18 cellular contexts compared by ENCODE assay signal in genomic region chr12:127560041-127560478, GRCh38.
DNase-seq lines count a peak whose midpoint lies in the region; ATAC-seq and TF ChIP-seq lines count a peak whose summit lies in the region.
"Had no signal": no experiment of that assay in that cellular context is flagged by ENCODE, and none has a peak within 500 bp of the region (broad histone marks: within the 10 kb centered on the region; RNA-seq: fewer than 3 reads in every experiment).

No MANE protein-coding gene starts in this region.

- no peak overlapping the region for H3K9ac ChIP-seq in Loucy (ENCODE audit: low read depth, low read length, poor library complexity, severe bottlenecking)

- no peaks in the 10 kb centered on the region for H3K36me3 Mint-ChIP-seq in activated naive CD4-positive, alpha-beta T cell treated with anti-CD3 and anti-CD28 coated beads for 36 hours (ENCODE audit: low read depth)
- no peaks in the 10 kb centered on the region for H3K36me3 Mint-ChIP-seq in activated naive CD8-positive, alpha-beta T cell treated with anti-CD3 and anti-CD28 coated beads, Interleukin-2, amount 10 ng/mL, durations not matched to agents 7 days and 5 days
- H3K36me3 Mint-ChIP-seq in stimulated activated effector memory CD8-positive, alpha-beta T cell treated with anti-CD3 and anti-CD28 coated beads, Interleukin-12 subunit alpha, Interleukin-12 subunit beta, amount 100 ng/mL, for 72 hours: no peaks in the 10 kb centered on the region

- ATAC-seq in activated naive CD8-positive, alpha-beta T cell treated with anti-CD3 and anti-CD28 coated beads, Interleukin-2, amount 10 ng/mL, durations not matched to agents 7 days and 5 days (ENCODE audit: low read depth): no peak
- peak; percentile 54 for ATAC-seq in stimulated activated effector memory CD8-positive, alpha-beta T cell treated with anti-CD3 and anti-CD28 coated beads, Interleukin-12 subunit alpha, Interleukin-12 subunit beta, amount 100 ng/mL, for 72 hours
- ATAC-seq in omental fat pad (ENCODE audit: low FRiP score): no peak
- ATAC-seq: left lobe of liver had no signal

- CTCF ChIA-PET in activated naive CD4-positive, alpha-beta T cell treated with anti-CD3 and anti-CD28 coated beads for 36 hours (lab: Charles Lee): interaction anchor here (0.8 kb wide), 1 partner anchor 299 kb away, joined by 3 read pairs; no protein-coding TSS in a partner anchor

- H3K4me3 Mint-ChIP-seq in activated naive CD4-positive, alpha-beta T cell treated with anti-CD3 and anti-CD28 coated beads for 36 hours: no peak overlapping the region
- peak overlapping the region; percentile 14 for H3K4me3 Mint-ChIP-seq in activated naive CD8-positive, alpha-beta T cell treated with anti-CD3 and anti-CD28 coated beads, Interleukin-2, amount 10 ng/mL, durations not matched to agents 7 days and 5 days
- H3K4me3 Mint-ChIP-seq in stimulated activated effector memory CD8-positive, alpha-beta T cell treated with anti-CD3 and anti-CD28 coated beads, Interleukin-12 subunit alpha, Interleukin-12 subunit beta, amount 100 ng/mL, for 72 hours: peak overlapping the region; percentile 44
- H3K4me3 Mint-ChIP-seq: dendritic cell treated with granulocyte-macrophage colony-stimulating factor and Interleukin-4, amounts not matched to agents 40 ng/mL and 50 ng/mL, for 4 days had no signal

- peaks cover 11% of the 10 kb centered on the region for H3K4me1 Mint-ChIP-seq in activated naive CD4-positive, alpha-beta T cell treated with anti-CD3 and anti-CD28 coated beads for 36 hours (ENCODE audit: low read depth)
- peaks cover 16% of the 10 kb centered on the region for H3K4me1 Mint-ChIP-seq in activated naive CD8-positive, alpha-beta T cell treated with anti-CD3 and anti-CD28 coated beads, Interleukin-2, amount 10 ng/mL, durations not matched to agents 7 days and 5 days
- peaks cover 31% of the 10 kb centered on the region for H3K4me1 Mint-ChIP-seq in stimulated activated effector memory CD8-positive, alpha-beta T cell treated with anti-CD3 and anti-CD28 coated beads, Interleukin-12 subunit alpha, Interleukin-12 subunit beta, amount 100 ng/mL, for 72 hours

- peak overlapping the region; percentile 85 for H3K4me2 ChIP-seq in Loucy (ENCODE audit: low read depth, low read length, poor library complexity, severe bottlenecking)

- H3K9me3 Mint-ChIP-seq in activated naive CD4-positive, alpha-beta T cell treated with anti-CD3 and anti-CD28 coated beads for 36 hours: peaks cover 6% of the 10 kb centered on the region
- peaks cover 13% of the 10 kb centered on the region for H3K9me3 Mint-ChIP-seq in activated naive CD8-positive, alpha-beta T cell treated with anti-CD3 and anti-CD28 coated beads, Interleukin-2, amount 10 ng/mL, durations not matched to agents 7 days and 5 days
- peaks cover 7% of the 10 kb centered on the region for H3K9me3 Mint-ChIP-seq in stimulated activated effector memory CD8-positive, alpha-beta T cell treated with anti-CD3 and anti-CD28 coated beads, Interleukin-12 subunit alpha, Interleukin-12 subunit beta, amount 100 ng/mL, for 72 hours

- intact Hi-C loops in activated naive CD4-positive, alpha-beta T cell treated with anti-CD3 and anti-CD28 coated beads for 36 hours (cut with micrococcal nuclease): no loop called here
- intact Hi-C loops in vagina (cut with DNase I): no loop called here

- no peak overlapping the region for H3K27ac ChIP-seq in caudate nucleus (ENCODE audit: low read depth, low read length)
- H3K27ac ChIP-seq in vagina: no peak overlapping the region
- H3K27ac ChIP-seq: body of pancreas, sigmoid colon, testis had no signal

- H3K36me3 ChIP-seq in Loucy (ENCODE audit: insufficient read depth, low read length) (no peaks in the 10 kb centered on the region), vagina (no peaks in the 10 kb centered on the region)
- H3K36me3 ChIP-seq: MG63, sigmoid colon had no signal

- H3K27me3 ChIP-seq in Loucy (ENCODE audit: insufficient read depth, low read length, poor library complexity, severe bottlenecking): no peaks in the 10 kb centered on the region
- H3K27me3 ChIP-seq in vagina: no peaks in the 10 kb centered on the region
- H3K27me3 ChIP-seq: body of pancreas, MG63, sigmoid colon, testis had no signal

- H3K4me3 ChIP-seq in Loucy (ENCODE audit: low read length, poor library complexity, severe bottlenecking): peak overlapping the region; percentile 43
- H3K4me3 ChIP-seq in vagina: no peak overlapping the region
- H3K4me3 ChIP-seq: body of pancreas, MG63, mucosa of descending colon, sigmoid colon, testis had no signal

- POLR2A ChIA-PET in activated naive CD8-positive, alpha-beta T cell treated with anti-CD3 and anti-CD28 coated beads, Interleukin-2, amount 10 ng/mL, durations not matched to agents 7 days and 5 days (lab: Charles Lee): no interaction called here

- peaks cover 14% of the 10 kb centered on the region for H3K27me3 Mint-ChIP-seq in activated naive CD4-positive, alpha-beta T cell treated with anti-CD3 and anti-CD28 coated beads for 36 hours (ENCODE audit: low read depth)
- no peaks in the 10 kb centered on the region for H3K27me3 Mint-ChIP-seq in activated naive CD8-positive, alpha-beta T cell treated with anti-CD3 and anti-CD28 coated beads, Interleukin-2, amount 10 ng/mL, durations not matched to agents 7 days and 5 days
- H3K27me3 Mint-ChIP-seq: dendritic cell treated with granulocyte-macrophage colony-stimulating factor and Interleukin-4, amounts not matched to agents 40 ng/mL and 50 ng/mL, for 4 days had no signal

- DNase-seq in activated naive CD4-positive, alpha-beta T cell treated with anti-CD3 and anti-CD28 coated beads for 36 hours: no peak
- no peak for DNase-seq in activated naive CD4-positive, alpha-beta T cell treated with Interleukin-2 at 50 U/mL for 16 hours
- DNase-seq in activated naive CD8-positive, alpha-beta T cell treated with anti-CD3 and anti-CD28 coated beads, Interleukin-2, amount 10 ng/mL, durations not matched to agents 7 days and 5 days: no peak
- DNase-seq in stimulated activated effector memory CD8-positive, alpha-beta T cell treated with anti-CD3 and anti-CD28 coated beads, Interleukin-12 subunit alpha, Interleukin-12 subunit beta, amount 100 ng/mL, for 72 hours (ENCODE audit: low spot score in 2 of 2): no peak
- DNase-seq in omental fat pad (ENCODE audit: low spot score) (no peak), caudate nucleus (lab: John Stamatoyannopoulos, UW) (no peak), vagina (ENCODE audit: extremely low spot score in 2 of 2) (no peak)
- DNase-seq: activated naive CD4-positive, alpha-beta T cell; NCI-H226; occipital lobe; sigmoid colon had no signal

- H2AFZ ChIP-seq in Loucy (ENCODE audit: low read length): peak overlapping the region; percentile 94

- H3K79me2 ChIP-seq in Loucy (ENCODE audit: insufficient read depth, low read length): no peaks in the 10 kb centered on the region

- H3K9me2 ChIP-seq in Loucy (replicated peaks; ENCODE audit: low read depth, low read length): no peaks in the 10 kb centered on the region

- H3K27ac Mint-ChIP-seq in activated naive CD4-positive, alpha-beta T cell treated with anti-CD3 and anti-CD28 coated beads for 36 hours: peak overlapping the region; percentile 77
- peak overlapping the region; percentile 72 for H3K27ac Mint-ChIP-seq in activated naive CD8-positive, alpha-beta T cell treated with anti-CD3 and anti-CD28 coated beads, Interleukin-2, amount 10 ng/mL, durations not matched to agents 7 days and 5 days
- H3K27ac Mint-ChIP-seq in stimulated activated effector memory CD8-positive, alpha-beta T cell treated with anti-CD3 and anti-CD28 coated beads, Interleukin-12 subunit alpha, Interleukin-12 subunit beta, amount 100 ng/mL, for 72 hours: peak overlapping the region; percentile 89
- H3K27ac Mint-ChIP-seq: dendritic cell treated with granulocyte-macrophage colony-stimulating factor and Interleukin-4, amounts not matched to agents 40 ng/mL and 50 ng/mL, for 4 days had no signal

- TF ChIP-seq CTCF in Loucy (conservative IDR thresholded peaks at IDR 0.05; ENCODE audit: low read length): no peak
- TF ChIP-seq CTCF in omental fat pad (IDR thresholded peaks at IDR 0.05): no peak
- no peak for TF ChIP-seq CTCF in vagina (IDR thresholded peaks at IDR 0.05)

- H3F3A ChIP-seq in Loucy (ENCODE audit: low read depth): no peaks in the 10 kb centered on the region

- TF ChIP-seq POLR2A in vagina (IDR thresholded peaks at IDR 0.05): no peak

- H3K4me1 ChIP-seq in Loucy (ENCODE audit: insufficient read depth, low read length, poor library complexity, severe bottlenecking) (peaks cover 26% of the 10 kb centered on the region), vagina (no peaks in the 10 kb centered on the region)
- H3K4me1 ChIP-seq: body of pancreas, sigmoid colon, testis had no signal

- H3K9me3 ChIP-seq in Loucy (ENCODE audit: insufficient read depth, low read depth, low read length) (peaks cover 3% of the 10 kb centered on the region; the same call in 1 of the 2 replicates), vagina (no peaks in the 10 kb centered on the region)
- H3K9me3 ChIP-seq: body of pancreas, MG63, mucosa of descending colon, sigmoid colon, testis had no signal

- no peaks in the 10 kb centered on the region for H4K20me1 ChIP-seq in Loucy (ENCODE audit: insufficient read depth, low read length, poor library complexity, severe bottlenecking)
